Comparison of ENCODE assay signal across 1 cellular context in genomic region chr11:117908959-117909610, GRCh38.
A peak's percentile ranks its signal among the peaks of the same experiment; 100 is the strongest.
TF ChIP-seq lines count a peak whose summit lies in the region.

No MANE protein-coding gene starts in this region.

TF ChIP-seq in K562, 482 proteins besides CTCF, POLR2A, EP300 and RAD21 (continued from another document and continues in another):
- TF ChIP-seq, protein P1, sequence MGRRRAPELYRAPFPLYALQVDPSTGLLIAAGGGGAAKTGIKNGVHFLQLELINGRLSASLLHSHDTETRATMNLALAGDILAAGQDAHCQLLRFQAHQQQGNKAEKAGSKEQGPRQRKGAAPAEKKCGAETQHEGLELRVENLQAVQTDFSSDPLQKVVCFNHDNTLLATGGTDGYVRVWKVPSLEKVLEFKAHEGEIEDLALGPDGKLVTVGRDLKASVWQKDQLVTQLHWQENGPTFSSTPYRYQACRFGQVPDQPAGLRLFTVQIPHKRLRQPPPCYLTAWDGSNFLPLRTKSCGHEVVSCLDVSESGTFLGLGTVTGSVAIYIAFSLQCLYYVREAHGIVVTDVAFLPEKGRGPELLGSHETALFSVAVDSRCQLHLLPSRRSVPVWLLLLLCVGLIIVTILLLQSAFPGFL (CRISPR knock-in tag; IDR thresholded peaks at IDR 0.05): 0 out of 2 replicates have a peak, but pooled peaks have one; percentile 44
- TF ChIP-seq ELK1 (CRISPR knock-in tag; IDR thresholded peaks at IDR 0.05) (no peak), DDX20 (tag; IDR thresholded peaks at IDR 0.05; ENCODE audit: low read depth) (no peak), TCFL5 (CRISPR knock-in tag; conservative IDR thresholded peaks at IDR 0.05) (no peak), DACH1 (IDR thresholded peaks at IDR 0.05; ENCODE audit: partially characterized antibody) (no peak), PHTF2 (CRISPR knock-in tag; IDR thresholded peaks at IDR 0.05) (no peak), CHD1 (IDR thresholded peaks at IDR 0.05; ENCODE audit: low read length) (peak; percentile 48), KDM1A (IDR thresholded peaks at IDR 0.05) (0 out of 4 replicates have a peak, but pooled peaks of 1 of the 2 experiments have one; percentile 20), RCOR1 (IDR thresholded peaks at IDR 0.05; ENCODE audit: borderline replicate concordance in 1 of 2, low read depth in 2 of 2, low read length in 2 of 2) (0 out of 4 replicates have a peak, but pooled peaks of 1 of the 2 experiments have one; percentile 18), ZNF785 (CRISPR knock-in tag; IDR thresholded peaks at IDR 0.05) (no peak), ZNF740 (CRISPR knock-in tag; IDR thresholded peaks at IDR 0.05) (peak; percentile 90; the same call in 1 of the 2 replicates), ZNF740 (tag; IDR thresholded peaks at IDR 0.05) (peak in 1 of 2 experiments; percentile 70; a peak in 2 of 4 replicates), CHCHD3 (CRISPR knock-in tag; IDR thresholded peaks at IDR 0.05) (no peak), TCF7 (IDR thresholded peaks at IDR 0.05; ENCODE audit: borderline replicate concordance) (no peak), ID3 (CRISPR knock-in tag; IDR thresholded peaks at IDR 0.05) (no peak), ID3 (tag; IDR thresholded peaks at IDR 0.05) (no peak), KAT7 (CRISPR knock-in tag; IDR thresholded peaks at IDR 0.05; ENCODE audit: borderline replicate concordance) (no peak), OTX1 (CRISPR knock-in tag; IDR thresholded peaks at IDR 0.05) (no peak), STAT5B (CRISPR knock-in tag; IDR thresholded peaks at IDR 0.05) (no peak), ZNF77 (CRISPR knock-in tag; IDR thresholded peaks at IDR 0.05) (no peak), EZH2 (IDR thresholded peaks at IDR 0.05; ENCODE audit: borderline replicate concordance, low read depth, low read length) (no peak), PRDM10 (IDR thresholded peaks at IDR 0.05; ENCODE audit: partially characterized antibody) (peak; percentile 5), ZBTB7A (IDR thresholded peaks at IDR 0.05; ENCODE audit: borderline replicate concordance, control insufficient read depth, low read depth, low read length) (no peak), THAP12 (CRISPR knock-in tag; IDR thresholded peaks at IDR 0.05) (no peak), ZNF436 (CRISPR knock-in tag; IDR thresholded peaks at IDR 0.05) (no peak), CBFA2T3 (IDR thresholded peaks at IDR 0.05) (peak; percentile 64), ZNF239 (CRISPR knock-in tag; IDR thresholded peaks at IDR 0.05) (no peak), ARID3A (IDR thresholded peaks at IDR 0.05; ENCODE audit: borderline replicate concordance, low read depth, low read length) (no peak), MAFK (IDR thresholded peaks at IDR 0.05; ENCODE audit: low read length) (no peak), MCM2 (IDR thresholded peaks at IDR 0.05; ENCODE audit: low read depth) (no peak), GABPB2 (CRISPR knock-in tag; conservative IDR thresholded peaks at IDR 0.05) (no peak), ARID1B (IDR thresholded peaks at IDR 0.05) (0 out of 2 replicates have a peak, but pooled peaks have one; percentile 8), HDAC1 (IDR thresholded peaks at IDR 0.05) (0 out of 4 replicates have a peak, but pooled peaks of 1 of the 2 experiments have one; percentile 13), NR1H2 (CRISPR knock-in tag; IDR thresholded peaks at IDR 0.05) (no peak), HINFP (tag; conservative IDR thresholded peaks at IDR 0.05; ENCODE audit: low read depth) (no peak), NFE2 (IDR thresholded peaks at IDR 0.05; ENCODE audit: low read depth) (peak; percentile 46), SMARCB1 (IDR thresholded peaks at IDR 0.05; ENCODE audit: insufficient read length, low read depth) (no peak), HLTF (IDR thresholded peaks at IDR 0.05) (no peak), ZNF583 (CRISPR knock-in tag; IDR thresholded peaks at IDR 0.05) (no peak), ETV6 (IDR thresholded peaks at IDR 0.05; ENCODE audit: borderline replicate concordance in 1 of 2, low read depth in 2 of 2, low read length in 1 of 2) (no peak), ETV6 (CRISPR knock-in tag; IDR thresholded peaks at IDR 0.05; ENCODE audit: borderline replicate concordance) (no peak), C11orf30 (IDR thresholded peaks at IDR 0.05; ENCODE audit: low read depth) (peak; percentile 19; the same call in 1 of the 2 replicates), CBFA2T2 (conservative IDR thresholded peaks at IDR 0.05) (peak; percentile 43), CTBP1 (IDR thresholded peaks at IDR 0.05; ENCODE audit: borderline replicate concordance) (no peak), ZNF696 (CRISPR knock-in tag; conservative IDR thresholded peaks at IDR 0.05) (no peak)
- TF ChIP-seq, protein P2, sequence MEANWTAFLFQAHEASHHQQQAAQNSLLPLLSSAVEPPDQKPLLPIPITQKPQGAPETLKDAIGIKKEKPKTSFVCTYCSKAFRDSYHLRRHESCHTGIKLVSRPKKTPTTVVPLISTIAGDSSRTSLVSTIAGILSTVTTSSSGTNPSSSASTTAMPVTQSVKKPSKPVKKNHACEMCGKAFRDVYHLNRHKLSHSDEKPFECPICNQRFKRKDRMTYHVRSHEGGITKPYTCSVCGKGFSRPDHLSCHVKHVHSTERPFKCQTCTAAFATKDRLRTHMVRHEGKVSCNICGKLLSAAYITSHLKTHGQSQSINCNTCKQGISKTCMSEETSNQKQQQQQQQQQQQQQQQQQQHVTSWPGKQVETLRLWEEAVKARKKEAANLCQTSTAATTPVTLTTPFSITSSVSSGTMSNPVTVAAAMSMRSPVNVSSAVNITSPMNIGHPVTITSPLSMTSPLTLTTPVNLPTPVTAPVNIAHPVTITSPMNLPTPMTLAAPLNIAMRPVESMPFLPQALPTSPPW (CRISPR knock-in tag; IDR thresholded peaks at IDR 0.05): no peak
- TF ChIP-seq, protein P3, sequence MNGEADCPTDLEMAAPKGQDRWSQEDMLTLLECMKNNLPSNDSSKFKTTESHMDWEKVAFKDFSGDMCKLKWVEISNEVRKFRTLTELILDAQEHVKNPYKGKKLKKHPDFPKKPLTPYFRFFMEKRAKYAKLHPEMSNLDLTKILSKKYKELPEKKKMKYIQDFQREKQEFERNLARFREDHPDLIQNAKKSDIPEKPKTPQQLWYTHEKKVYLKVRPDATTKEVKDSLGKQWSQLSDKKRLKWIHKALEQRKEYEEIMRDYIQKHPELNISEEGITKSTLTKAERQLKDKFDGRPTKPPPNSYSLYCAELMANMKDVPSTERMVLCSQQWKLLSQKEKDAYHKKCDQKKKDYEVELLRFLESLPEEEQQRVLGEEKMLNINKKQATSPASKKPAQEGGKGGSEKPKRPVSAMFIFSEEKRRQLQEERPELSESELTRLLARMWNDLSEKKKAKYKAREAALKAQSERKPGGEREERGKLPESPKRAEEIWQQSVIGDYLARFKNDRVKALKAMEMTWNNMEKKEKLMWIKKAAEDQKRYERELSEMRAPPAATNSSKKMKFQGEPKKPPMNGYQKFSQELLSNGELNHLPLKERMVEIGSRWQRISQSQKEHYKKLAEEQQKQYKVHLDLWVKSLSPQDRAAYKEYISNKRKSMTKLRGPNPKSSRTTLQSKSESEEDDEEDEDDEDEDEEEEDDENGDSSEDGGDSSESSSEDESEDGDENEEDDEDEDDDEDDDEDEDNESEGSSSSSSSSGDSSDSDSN (IDR thresholded peaks at IDR 0.05; ENCODE audit: borderline replicate concordance in 1 of 2, low read depth in 2 of 2, low read length in 2 of 2): no peak
- TF ChIP-seq, protein P4, sequence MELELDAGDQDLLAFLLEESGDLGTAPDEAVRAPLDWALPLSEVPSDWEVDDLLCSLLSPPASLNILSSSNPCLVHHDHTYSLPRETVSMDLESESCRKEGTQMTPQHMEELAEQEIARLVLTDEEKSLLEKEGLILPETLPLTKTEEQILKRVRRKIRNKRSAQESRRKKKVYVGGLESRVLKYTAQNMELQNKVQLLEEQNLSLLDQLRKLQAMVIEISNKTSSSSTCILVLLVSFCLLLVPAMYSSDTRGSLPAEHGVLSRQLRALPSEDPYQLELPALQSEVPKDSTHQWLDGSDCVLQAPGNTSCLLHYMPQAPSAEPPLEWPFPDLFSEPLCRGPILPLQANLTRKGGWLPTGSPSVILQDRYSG (tag; conservative IDR thresholded peaks at IDR 0.05; ENCODE audit: low read depth): no peak
- TF ChIP-seq, protein P5, sequence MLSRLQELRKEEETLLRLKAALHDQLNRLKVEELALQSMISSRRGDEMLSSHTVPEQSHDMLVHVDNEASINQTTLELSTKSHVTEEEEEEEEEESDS (CRISPR knock-in tag; IDR thresholded peaks at IDR 0.05): no peak
